In genomic region chr18:26471027-26471426, GRCh38 we compare ENCODE assay signal across 14 cellular contexts.
DNase-seq lines count a peak whose midpoint lies in the region; ATAC-seq and TF ChIP-seq lines count a peak whose summit lies in the region.
"Had no signal": no experiment of that assay in that cellular context is flagged by ENCODE, and none has a peak within 500 bp of the region (broad histone marks: within the 10 kb centered on the region; RNA-seq: fewer than 3 reads in every experiment).

No MANE protein-coding gene starts in this region.

- H3K27me3 ChIP-seq in HCT116 (ENCODE audit: insufficient read depth, low read length), result no peaks in the 10 kb centered on the region
- H3K27me3 ChIP-seq: BLaER1 treated with 17β-estradiol and CSF1 and Interleukin-3, amounts not matched to agents 10 nM and 100 nM; gastroesophageal sphincter had no signal

- H3K4me3 ChIP-seq in HCT116 (replicated peaks in 1 of 2; ENCODE audit: low read depth in 1 of 2, low read length in 2 of 2), result no peak overlapping the region
- no peak overlapping the region for H3K4me3 ChIP-seq in fibroblast of pulmonary artery (replicated peaks; ENCODE audit: low read depth, low read length)
- H3K4me3 ChIP-seq: BLaER1 treated with 17β-estradiol and CSF1 and Interleukin-3, amounts not matched to agents 10 nM and 100 nM; gastroesophageal sphincter had no signal

- TF ChIP-seq CTCF in HCT116 (IDR thresholded peaks at IDR 0.05 in 2 of 3, conservative IDR thresholded peaks at IDR 0.05 in 1 of 3; ENCODE audit: borderline replicate concordance in 1 of 3, insufficient read depth in 1 of 3, low read depth in 2 of 3, low read length in 2 of 3) (no peak), fibroblast of pulmonary artery (IDR thresholded peaks at IDR 0.05; ENCODE audit: low read length, missing control alignments) (no peak), osteocyte (IDR thresholded peaks at IDR 0.05) (no peak)

- peaks cover 16 to 38% of the 10 kb centered on the region in 2 experiments; a peak in 3 of 4 replicates for H3K4me1 ChIP-seq in HCT116 (ENCODE audit: control insufficient read depth in 1 of 2, insufficient read depth in 2 of 2, low read length in 2 of 2)
- H3K4me1 ChIP-seq: gastroesophageal sphincter had no signal

- no TSS peak for BruUV-seq in HCT116 (replicated peaks; lab: Mats Ljungman, UMichigan)

- ATAC-seq in HCT116 (peak; percentile 65), SK-N-SH treated with all-trans-retinoic acid at 6 μM for 48 hours (peak; percentile 73), GM19467 (IDR thresholded peaks at IDR 0.05; ENCODE audit: unreplicated experiment) (no peak)
- ATAC-seq: gastroesophageal sphincter had no signal

- H3K36me3 Mint-ChIP-seq in osteocyte (ENCODE audit: unreplicated experiment), result peaks cover 34% of the 10 kb centered on the region
- H3K36me3 Mint-ChIP-seq: natural killer cell treated with Interleukin-12 subunit alpha and Interleukin-12 subunit beta and Interleukin-15 and Interleukin-18, amount 100 ng/mL, for 72 hours; stimulated activated effector memory CD8-positive, alpha-beta T cell treated with anti-CD3 and anti-CD28 coated beads, Interleukin-12 subunit alpha, Interleukin-12 subunit beta, amount 100 ng/mL, for 72 hours had no signal

- no peaks in the 10 kb centered on the region for H3K9me2 ChIP-seq in HCT116 (ENCODE audit: insufficient read depth)

- no peak for TF ChIP-seq POLR2A in HCT116 (IDR thresholded peaks at IDR 0.05; ENCODE audit: borderline replicate concordance, extremely low read depth, insufficient read depth, insufficient read length)

- no peaks in the 10 kb centered on the region for H3K4me1 Mint-ChIP-seq in osteocyte (ENCODE audit: unreplicated experiment)
- H3K4me1 Mint-ChIP-seq: stimulated activated effector memory CD8-positive, alpha-beta T cell treated with anti-CD3 and anti-CD28 coated beads, Interleukin-12 subunit alpha, Interleukin-12 subunit beta, amount 100 ng/mL, for 72 hours had no signal

- no peaks in the 10 kb centered on the region for H4K20me1 ChIP-seq in HCT116 (ENCODE audit: insufficient read depth)
- H4K20me1 ChIP-seq: BLaER1 treated with 17β-estradiol and CSF1 and Interleukin-3, amounts not matched to agents 10 nM and 100 nM had no signal

- POLR2A ChIA-PET in HCT116 (lab: Charles Lee), result interaction anchor here (0.6 to 1.4 kb wide), 2 partner anchors 10 to 77 kb away, joined by 3 to 4 read pairs; partner anchors contain the start of gene KCTD1

- no peak overlapping the region for H3K27ac ChIP-seq in HCT116 (ENCODE audit: low read depth, low read length)
- H3K27ac ChIP-seq: BLaER1 treated with 17β-estradiol and CSF1 and Interleukin-3, amounts not matched to agents 10 nM and 100 nM; epithelial cell of prostate; gastroesophageal sphincter had no signal

- DNase-seq in HCT116 (ENCODE audit: low read depth, low spot score) (no peak), fibroblast of pulmonary artery (ENCODE audit: low read depth) (peak; percentile 66), osteocyte (ENCODE audit: extremely low spot score, unreplicated experiment) (peak; percentile 21), NCI-H1694 treated with DMSO at 0.1 percent for 48 hours (lab: John Stamatoyannopoulos, UW) (no peak), SIG-M5 treated with dmso at 0.1 percent for 504 hours (lab: John Stamatoyannopoulos, UW; ENCODE audit: unreplicated experiment) (no peak)
- DNase-seq: activated gamma-delta T cell, dermis blood vessel endothelial cell had no signal

- TF ChIP-seq RAD21 in HCT116 (IDR thresholded peaks at IDR 0.05; ENCODE audit: low read depth), result no peak

- intact Hi-C loops in HCT116 (cut with micrococcal nuclease), result no loop called here

- no peaks in the 10 kb centered on the region for H3K27me3 Mint-ChIP-seq in osteocyte (ENCODE audit: unreplicated experiment)
- H3K27me3 Mint-ChIP-seq: natural killer cell treated with Interleukin-12 subunit alpha and Interleukin-12 subunit beta and Interleukin-15 and Interleukin-18, amount 100 ng/mL, for 72 hours had no signal

- H3K27ac Mint-ChIP-seq in osteocyte (ENCODE audit: unreplicated experiment), result no peak overlapping the region
- H3K27ac Mint-ChIP-seq: natural killer cell treated with Interleukin-12 subunit alpha and Interleukin-12 subunit beta and Interleukin-15 and Interleukin-18, amount 100 ng/mL, for 72 hours; stimulated activated effector memory CD8-positive, alpha-beta T cell treated with anti-CD3 and anti-CD28 coated beads, Interleukin-12 subunit alpha, Interleukin-12 subunit beta, amount 100 ng/mL, for 72 hours had no signal

- H3K9ac ChIP-seq in HCT116 (ENCODE audit: low read length), result peak overlapping the region; percentile 16
- H3K9ac ChIP-seq: BLaER1 treated with 17β-estradiol and CSF1 and Interleukin-3, amounts not matched to agents 10 nM and 100 nM had no signal

- RAD21 ChIA-PET in HCT116 (lab: Charles Lee; ENCODE audit: low non-redundant PET in 1 of 2, low total read pairs in 2 of 2, uncharacterized antibody in 2 of 2, unreplicated experiment in 2 of 2), result no interaction called here

- no peaks in the 10 kb centered on the region for H3K79me2 ChIP-seq in HCT116 (ENCODE audit: insufficient read depth, low read length)

- H3K36me3 ChIP-seq in HCT116 (ENCODE audit: control insufficient read depth in 1 of 2, insufficient read depth in 2 of 2, low read length in 2 of 2), result no peaks in the 10 kb centered on the region
- H3K36me3 ChIP-seq: BLaER1 treated with 17β-estradiol and CSF1 and Interleukin-3, amounts not matched to agents 10 nM and 100 nM had no signal

- no peak overlapping the region for H3K4me3 Mint-ChIP-seq in osteocyte (ENCODE audit: unreplicated experiment)
- H3K4me3 Mint-ChIP-seq: natural killer cell treated with Interleukin-12 subunit alpha and Interleukin-12 subunit beta and Interleukin-15 and Interleukin-18, amount 100 ng/mL, for 72 hours; stimulated activated effector memory CD8-positive, alpha-beta T cell treated with anti-CD3 and anti-CD28 coated beads, Interleukin-12 subunit alpha, Interleukin-12 subunit beta, amount 100 ng/mL, for 72 hours had no signal

- no peaks in the 10 kb centered on the region for H3K9me3 Mint-ChIP-seq in osteocyte (ENCODE audit: unreplicated experiment)
- H3K9me3 Mint-ChIP-seq: natural killer cell treated with Interleukin-12 subunit alpha and Interleukin-12 subunit beta and Interleukin-15 and Interleukin-18, amount 100 ng/mL, for 72 hours; stimulated activated effector memory CD8-positive, alpha-beta T cell treated with anti-CD3 and anti-CD28 coated beads, Interleukin-12 subunit alpha, Interleukin-12 subunit beta, amount 100 ng/mL, for 72 hours had no signal

- peak overlapping the region; percentile 55 for H3K4me2 ChIP-seq in HCT116 (ENCODE audit: low read length)

- no peaks in the 10 kb centered on the region for H3K9me3 ChIP-seq in HCT116 (ENCODE audit: control insufficient read depth in 1 of 2, insufficient read depth in 1 of 2, low read depth in 1 of 2, low read length in 2 of 2)
- H3K9me3 ChIP-seq: BLaER1 treated with 17β-estradiol and CSF1 and Interleukin-3, amounts not matched to agents 10 nM and 100 nM; gastroesophageal sphincter had no signal

- H2AFZ ChIP-seq in HCT116 (ENCODE audit: low read depth, low read length, poor library complexity, severe bottlenecking), result no peak overlapping the region

- CTCF ChIA-PET in HCT116 (lab: Charles Lee), result no interaction called here

TF ChIP-seq in HCT116, 20 proteins besides CTCF, POLR2A, EP300 and RAD21:
- TF ChIP-seq POLR2AphosphoS5 (IDR thresholded peaks at IDR 0.05; ENCODE audit: low read depth, low read length), result no peak
- TF ChIP-seq FOSL1 (IDR thresholded peaks at IDR 0.05; ENCODE audit: low read depth), result no peak; the same call in 1 of the 2 replicates
- peak; percentile 40 for TF ChIP-seq JUND (IDR thresholded peaks at IDR 0.05)
TF ChIP-seq in HCT116: peak in this region for 1.

TF ChIP-seq in SK-N-SH treated with all-trans-retinoic acid at 6 μM for 48 hours, 23 proteins besides CTCF, POLR2A, EP300 and RAD21:
- no peak for TF ChIP-seq ZFP3 (CRISPR knock-in tag; IDR thresholded peaks at IDR 0.05)
- no peak for TF ChIP-seq PATZ1 (CRISPR knock-in tag; IDR thresholded peaks at IDR 0.05; ENCODE audit: borderline replicate concordance)
- no peak for TF ChIP-seq ZC3H10 (CRISPR knock-in tag; IDR thresholded peaks at IDR 0.05)
- no peak for TF ChIP-seq OSR1 (CRISPR knock-in tag; IDR thresholded peaks at IDR 0.05)
- TF ChIP-seq ZFP30 (CRISPR knock-in tag; IDR thresholded peaks at IDR 0.05), result no peak
- no peak for TF ChIP-seq ESRRG (CRISPR knock-in tag; IDR thresholded peaks at IDR 0.05)
- no peak for TF ChIP-seq ARNTL (CRISPR knock-in tag; IDR thresholded peaks at IDR 0.05; ENCODE audit: borderline replicate concordance, low read depth)
- TF ChIP-seq ZNF70 (CRISPR knock-in tag; IDR thresholded peaks at IDR 0.05), result no peak
- TF ChIP-seq ZNF8 (CRISPR knock-in tag; IDR thresholded peaks at IDR 0.05), result no peak

Comparison
In these comparisons a context has a peak if more than half of its experiments do, and no peak if none do; other contexts are left out.
1. DNase-seq: peak in fibroblast of pulmonary artery (single experiment) and osteocyte (single experiment); none in HCT116 (single experiment), NCI-H1694 treated with DMSO at 0.1 percent for 48 hours (single experiment) and SIG-M5 treated with dmso at 0.1 percent for 504 hours (single experiment).